In the genomic region with DNA sequence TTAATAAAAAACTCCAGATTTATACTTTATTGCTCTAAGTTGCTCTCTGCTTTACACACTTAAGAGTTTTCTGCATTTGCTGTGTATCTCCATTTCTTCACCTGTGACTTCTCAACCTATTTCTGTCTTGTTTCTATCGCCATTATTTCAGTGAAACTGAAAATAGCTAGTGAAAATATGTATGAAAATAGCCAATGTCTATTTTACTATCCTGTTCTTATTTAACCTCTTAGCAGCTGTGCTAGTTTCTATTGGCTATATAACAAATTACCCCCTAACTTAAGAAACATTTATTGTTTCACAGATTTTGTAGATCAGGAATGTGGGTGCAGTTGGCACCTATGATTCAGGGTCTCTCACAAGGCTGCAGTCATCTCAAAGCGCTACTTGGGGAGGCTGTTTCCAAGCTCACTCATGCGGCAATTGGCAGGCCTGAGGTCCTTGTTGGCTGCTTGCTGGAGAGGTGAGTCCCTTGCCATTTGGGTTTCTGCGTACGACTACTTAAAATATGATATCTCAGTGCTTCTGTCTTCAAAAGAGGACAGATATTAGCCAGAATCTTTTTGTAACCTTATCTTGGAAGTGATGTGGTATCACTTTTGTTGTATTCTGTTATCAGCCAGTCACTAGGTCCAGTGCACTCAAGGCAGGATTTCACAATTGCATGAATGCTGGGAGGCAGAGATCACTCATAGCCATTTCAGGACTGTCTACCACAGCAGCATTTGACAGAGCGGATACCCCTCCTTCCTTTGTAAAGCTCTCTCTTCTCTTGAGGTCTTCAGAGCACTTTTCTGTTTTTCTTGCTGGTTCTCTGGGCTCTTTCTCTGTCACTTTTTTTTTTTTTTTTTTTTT, we compare ENCODE assay signal across 8 cellular contexts. TPM values are rescaled to one million over a fixed set of nuclear protein-coding genes. Genes with fewer than 3 reads are reported as not detected.
DNase-seq lines count a peak whose midpoint lies in the region; ATAC-seq and TF ChIP-seq lines count a peak whose summit lies in the region.

No MANE protein-coding gene starts in this region.

- H3K27ac ChIP-seq in lower lobe of right lung: no peak overlapping the region
- no peak overlapping the region for H3K27ac ChIP-seq in mammary epithelial cell (ENCODE audit: insufficient read depth, low read depth, low read length)

- ATAC-seq in GM18520 (IDR thresholded peaks at IDR 0.05; ENCODE audit: unreplicated experiment) (peak; percentile 54), HG02642 (IDR thresholded peaks at IDR 0.05; ENCODE audit: poor library complexity, unreplicated experiment) (peak; percentile 74), lower lobe of right lung (peak; percentile 50 to 56), GM18868 (IDR thresholded peaks at IDR 0.05; ENCODE audit: unreplicated experiment) (no peak), HG02610 (IDR thresholded peaks at IDR 0.05; ENCODE audit: unreplicated experiment) (no peak)

- 98% methylated on average over 5 of the region's 6 CpGs for WGBS in mammary epithelial cell (ENCODE audit: low coverage, missing lambda C conversion rate)

- peak; percentile 45 for DNase-seq in OCI-M1 (lab: John Stamatoyannopoulos, UW)
- no peak for DNase-seq in lower lobe of right lung
- DNase-seq in NCI-H2107 treated with DMSO at 0.1 percent for 48 hours (lab: John Stamatoyannopoulos, UW; ENCODE audit: unreplicated experiment): no peak
- DNase-seq in mammary epithelial cell: no peak

- no peaks in the 10 kb centered on the region for H4K20me1 ChIP-seq in mammary epithelial cell (ENCODE audit: insufficient read depth, low read length)

- H3K4me1 ChIP-seq in lower lobe of right lung (peaks cover 13% of the 10 kb centered on the region), mammary epithelial cell (ENCODE audit: insufficient read depth, low read length) (peaks cover under 1% of the 10 kb centered on the region)

- dilution Hi-C loops in mammary epithelial cell (cut with HindIII; ENCODE audit: low sequenced_read_pairs): no loop called here

- H3K79me2 ChIP-seq in mammary epithelial cell (ENCODE audit: insufficient read depth, low read length): peaks cover 98% of the 10 kb centered on the region

- no TSS peak for BruUV-seq in mammary epithelial cell (replicated peaks; lab: Mats Ljungman, UMichigan)

- in situ Hi-C loops in mammary epithelial cell (cut with MboI; ENCODE audit: low sequenced_read_pairs in 2 of 2): no loop called here

- H3K4me3 ChIP-seq in lower lobe of right lung: no peak overlapping the region
- H3K4me3 ChIP-seq in mammary epithelial cell (replicated peaks in 1 of 3; ENCODE audit: insufficient read depth in 1 of 3, low read depth in 2 of 3, low read length in 3 of 3): no peak overlapping the region

- intact Hi-C loops in lower lobe of right lung (cut with DNase I) (no loop called here), mammary epithelial cell (cut with micrococcal nuclease) (no loop called here)

- H2AFZ ChIP-seq in mammary epithelial cell (ENCODE audit: low read depth, low read length): no peak overlapping the region

- TF ChIP-seq CTCF in lower lobe of right lung (IDR thresholded peaks at IDR 0.05) (no peak), mammary epithelial cell (conservative IDR thresholded peaks at IDR 0.05 in 1 of 2, IDR thresholded peaks at IDR 0.05 in 1 of 2; ENCODE audit: extremely low read depth in 1 of 2, insufficient read depth in 1 of 2, low read depth in 1 of 2, low read length in 2 of 2) (no peak)

- H3K27me3 ChIP-seq in lower lobe of right lung (ENCODE audit: low read depth) (no peaks in the 10 kb centered on the region), mammary epithelial cell (ENCODE audit: insufficient read depth, low read length) (no peaks in the 10 kb centered on the region)

- CTCF ChIA-PET in mammary epithelial cell (lab: Charles Lee; ENCODE audit: low non-redundant PET): interaction anchor here (0.6 kb wide), 1 partner anchor 57 kb away, joined by 5 read pairs; no protein-coding TSS in a partner anchor

- H3K9me3 ChIP-seq in lower lobe of right lung (no peaks in the 10 kb centered on the region), mammary epithelial cell (replicated peaks; ENCODE audit: insufficient read depth, low read length) (no peaks in the 10 kb centered on the region)

- H3K4me2 ChIP-seq in mammary epithelial cell (ENCODE audit: insufficient read depth, low read depth, low read length): no peak overlapping the region

- no peak overlapping the region for H3K9ac ChIP-seq in mammary epithelial cell (ENCODE audit: insufficient read depth, low read length)

- H3K36me3 ChIP-seq in lower lobe of right lung: peaks cover 7% of the 10 kb centered on the region
- H3K36me3 ChIP-seq in mammary epithelial cell (ENCODE audit: insufficient read depth, low read length): peaks cover 6% of the 10 kb centered on the region

RNA-seq across cellular contexts. Expression of a gene that starts 7.2 kb away (rescaled TPM):
- total RNA-seq in lower lobe of right lung: 66.3 TPM
- 10 to 100 TPM; 41.0 to 88.7 TPM for total RNA-seq in mammary epithelial cell
- polyA plus RNA-seq in mammary epithelial cell: 16.7 TPM
- 72.5 TPM for polyA minus RNA-seq in mammary epithelial cell

RNA-seq across cellular contexts. Expression of a gene that starts 48.8 kb away (rescaled TPM):
- total RNA-seq in lower lobe of right lung (12.2 TPM), mammary epithelial cell (10 to 100 TPM; 11.7 to 16.5 TPM)
- 7.6 TPM for polyA plus RNA-seq in mammary epithelial cell
- 4.8 TPM for polyA minus RNA-seq in mammary epithelial cell

Comparison
In these comparisons a context has a peak if more than half of its experiments do, and no peak if none do; other contexts are left out.
1. ATAC-seq: peak in GM18520 (single experiment), HG02642 (single experiment) and lower lobe of right lung (2 of 2); none in GM18868 (single experiment) and HG02610 (single experiment).